ENCODE assay signal across 13 cellular contexts in the genomic region with DNA sequence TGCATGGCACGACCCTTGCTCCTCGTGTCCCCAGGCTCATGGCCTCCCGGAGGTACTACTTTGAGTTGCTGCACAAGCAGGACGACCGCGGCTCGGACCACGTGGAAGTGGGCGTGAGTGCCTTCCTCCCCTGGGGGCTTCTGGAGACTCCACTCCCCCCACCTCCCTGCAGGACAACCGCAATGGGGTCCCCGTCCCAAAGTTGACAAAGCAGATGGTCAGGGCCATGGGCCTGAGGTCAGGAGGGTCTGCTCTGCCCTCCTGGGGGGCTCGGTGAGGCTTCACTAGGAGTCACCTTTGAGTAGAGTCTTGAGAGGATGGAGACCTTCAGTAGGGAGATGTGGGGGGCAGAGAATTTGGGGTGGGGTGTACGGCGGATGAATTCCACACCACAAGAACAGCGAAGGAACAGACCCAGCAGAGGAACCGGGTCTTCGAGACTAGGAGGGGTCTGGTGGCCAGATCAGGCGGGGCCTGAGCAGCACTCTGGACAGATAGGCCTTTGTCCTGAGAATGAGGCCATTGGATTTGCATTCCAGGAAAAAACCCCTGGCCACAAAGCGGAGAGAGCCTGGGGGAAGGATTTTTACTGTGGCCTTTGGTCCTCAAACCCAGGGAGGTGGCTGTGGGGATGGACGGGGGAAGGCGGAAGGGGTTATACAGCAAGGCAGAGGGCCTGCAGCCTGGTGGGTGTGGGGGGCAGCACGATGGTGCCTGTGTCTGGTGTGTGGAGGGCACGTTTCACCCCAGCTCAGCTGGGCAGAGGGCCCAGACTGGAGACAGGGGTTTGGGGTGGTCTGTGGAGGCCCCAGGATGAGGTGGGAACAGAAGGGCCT. TPM values are rescaled to one million over a fixed set of nuclear protein-coding genes. Genes with fewer than 3 reads are reported as not detected.
DNase-seq lines count a peak whose midpoint lies in the region; ATAC-seq and TF ChIP-seq lines count a peak whose summit lies in the region.
"Had no signal": no experiment of that assay in that cellular context is flagged by ENCODE, and none has a peak within 500 bp of the region (broad histone marks: within the 10 kb centered on the region; RNA-seq: fewer than 3 reads in every experiment).

No MANE protein-coding gene starts in this region.

- H3K27me3 ChIP-seq in layer of hippocampus (ENCODE audit: control insufficient read depth, insufficient read depth, low read length), result no peaks in the 10 kb centered on the region

- peak overlapping the region; percentile 69 for H3K27ac Mint-ChIP-seq in activated CD8-positive, alpha-beta T cell treated with anti-CD3 and anti-CD28 coated beads, Interleukin-2, amount 10 ng/mL, durations not matched to agents 7 days and 5 days
- H3K27ac Mint-ChIP-seq in activated CD8-positive, alpha-beta T cell treated with anti-CD3 and anti-CD28 coated beads for 36 hours, result no peak overlapping the region
- peak overlapping the region; percentile 68 for H3K27ac Mint-ChIP-seq in stimulated activated effector memory CD8-positive, alpha-beta T cell treated with anti-CD3 and anti-CD28 coated beads, Interleukin-12 subunit alpha, Interleukin-12 subunit beta, amount 100 ng/mL, for 72 hours
- H3K27ac Mint-ChIP-seq in type B pancreatic cell, result no peak overlapping the region

- peak overlapping the region; percentile 93 for H3K27ac ChIP-seq in layer of hippocampus (ENCODE audit: low read depth, low read length)

- POLR2A ChIA-PET in activated CD8-positive, alpha-beta T cell treated with anti-CD3 and anti-CD28 coated beads, Interleukin-2, amount 10 ng/mL, durations not matched to agents 7 days and 5 days (lab: Charles Lee), result no interaction called here
- POLR2A ChIA-PET in activated CD8-positive, alpha-beta T cell treated with anti-CD3 and anti-CD28 coated beads for 36 hours (lab: Charles Lee), result no interaction called here

- H3K36me3 Mint-ChIP-seq in activated CD8-positive, alpha-beta T cell treated with anti-CD3 and anti-CD28 coated beads, Interleukin-2, amount 10 ng/mL, durations not matched to agents 7 days and 5 days (ENCODE audit: low read depth), result peaks cover 6% of the 10 kb centered on the region
- H3K36me3 Mint-ChIP-seq in activated CD8-positive, alpha-beta T cell treated with anti-CD3 and anti-CD28 coated beads for 36 hours (ENCODE audit: low read depth), result no peaks in the 10 kb centered on the region
- H3K36me3 Mint-ChIP-seq in stimulated activated effector memory CD8-positive, alpha-beta T cell treated with anti-CD3 and anti-CD28 coated beads, Interleukin-12 subunit alpha, Interleukin-12 subunit beta, amount 100 ng/mL, for 72 hours, result peaks cover 6% of the 10 kb centered on the region
- peaks cover 27% of the 10 kb centered on the region for H3K36me3 Mint-ChIP-seq in type B pancreatic cell

- H3K4me3 Mint-ChIP-seq in activated CD8-positive, alpha-beta T cell treated with anti-CD3 and anti-CD28 coated beads, Interleukin-2, amount 10 ng/mL, durations not matched to agents 7 days and 5 days, result no peak overlapping the region
- H3K4me3 Mint-ChIP-seq in activated CD8-positive, alpha-beta T cell treated with anti-CD3 and anti-CD28 coated beads for 36 hours, result no peak overlapping the region
- no peak overlapping the region for H3K4me3 Mint-ChIP-seq in stimulated activated effector memory CD8-positive, alpha-beta T cell treated with anti-CD3 and anti-CD28 coated beads, Interleukin-12 subunit alpha, Interleukin-12 subunit beta, amount 100 ng/mL, for 72 hours
- no peak overlapping the region for H3K4me3 Mint-ChIP-seq in type B pancreatic cell

- no peaks in the 10 kb centered on the region for H3K4me1 Mint-ChIP-seq in activated CD8-positive, alpha-beta T cell treated with anti-CD3 and anti-CD28 coated beads, Interleukin-2, amount 10 ng/mL, durations not matched to agents 7 days and 5 days (ENCODE audit: low read depth)
- H3K4me1 Mint-ChIP-seq in activated CD8-positive, alpha-beta T cell treated with anti-CD3 and anti-CD28 coated beads for 36 hours (ENCODE audit: low read depth), result no peaks in the 10 kb centered on the region
- H3K4me1 Mint-ChIP-seq in stimulated activated effector memory CD8-positive, alpha-beta T cell treated with anti-CD3 and anti-CD28 coated beads, Interleukin-12 subunit alpha, Interleukin-12 subunit beta, amount 100 ng/mL, for 72 hours, result peaks cover 10% of the 10 kb centered on the region
- no peaks in the 10 kb centered on the region for H3K4me1 Mint-ChIP-seq in type B pancreatic cell (ENCODE audit: unreplicated experiment)

- no peak for DNase-seq in activated CD8-positive, alpha-beta T cell treated with anti-CD3 and anti-CD28 coated beads, Interleukin-2, amount 10 ng/mL, durations not matched to agents 7 days and 5 days
- no peak for DNase-seq in activated CD8-positive, alpha-beta T cell treated with anti-CD3 and anti-CD28 coated beads for 36 hours
- peak in 36 of 56 donors; percentile 20 to 82 (median 54) for DNase-seq in amygdala (lab: John Stamatoyannopoulos, UW)
- no peak for DNase-seq in stimulated activated effector memory CD8-positive, alpha-beta T cell treated with anti-CD3 and anti-CD28 coated beads, Interleukin-12 subunit alpha, Interleukin-12 subunit beta, amount 100 ng/mL, for 72 hours (ENCODE audit: low spot score in 2 of 2)
- DNase-seq in type B pancreatic cell (ENCODE audit: extremely low spot score, unreplicated experiment), result no peak
- DNase-seq in NCI-H2171 (lab: John Stamatoyannopoulos, UW), result no peak
- DNase-seq: activated gamma-delta T cell treated with Interleukin-2 at 50 U/mL for 16 hours, KBM-7, NCI-H1417 treated with DMSO at 0.1 percent for 48 hours, PC-3 had no signal

- intact Hi-C loops in activated CD8-positive, alpha-beta T cell treated with anti-CD3 and anti-CD28 coated beads for 36 hours (cut with micrococcal nuclease), result no loop called here

- ATAC-seq in activated CD8-positive, alpha-beta T cell treated with anti-CD3 and anti-CD28 coated beads, Interleukin-2, amount 10 ng/mL, durations not matched to agents 7 days and 5 days, result no peak
- no peak for ATAC-seq in activated CD8-positive, alpha-beta T cell treated with anti-CD3 and anti-CD28 coated beads for 36 hours
- ATAC-seq in stimulated activated effector memory CD8-positive, alpha-beta T cell treated with anti-CD3 and anti-CD28 coated beads, Interleukin-12 subunit alpha, Interleukin-12 subunit beta, amount 100 ng/mL, for 72 hours, result no peak
- ATAC-seq in esophagus mucosa, result no peak
- ATAC-seq: PC-3 had no signal

- H3K27me3 Mint-ChIP-seq in activated CD8-positive, alpha-beta T cell treated with anti-CD3 and anti-CD28 coated beads, Interleukin-2, amount 10 ng/mL, durations not matched to agents 7 days and 5 days (ENCODE audit: low read depth), result peaks cover 15% of the 10 kb centered on the region
- H3K27me3 Mint-ChIP-seq in activated CD8-positive, alpha-beta T cell treated with anti-CD3 and anti-CD28 coated beads for 36 hours, result peaks cover 10% of the 10 kb centered on the region
- no peaks in the 10 kb centered on the region for H3K27me3 Mint-ChIP-seq in type B pancreatic cell

- CTCF ChIA-PET in activated CD8-positive, alpha-beta T cell treated with anti-CD3 and anti-CD28 coated beads, Interleukin-2, amount 10 ng/mL, durations not matched to agents 7 days and 5 days (lab: Charles Lee), result no interaction called here
- CTCF ChIA-PET in activated CD8-positive, alpha-beta T cell treated with anti-CD3 and anti-CD28 coated beads for 36 hours (lab: Charles Lee), result no interaction called here

- no peaks in the 10 kb centered on the region for H3K9me3 Mint-ChIP-seq in activated CD8-positive, alpha-beta T cell treated with anti-CD3 and anti-CD28 coated beads, Interleukin-2, amount 10 ng/mL, durations not matched to agents 7 days and 5 days (ENCODE audit: insufficient read depth)
- H3K9me3 Mint-ChIP-seq in activated CD8-positive, alpha-beta T cell treated with anti-CD3 and anti-CD28 coated beads for 36 hours, result peaks cover 1% of the 10 kb centered on the region
- H3K9me3 Mint-ChIP-seq in stimulated activated effector memory CD8-positive, alpha-beta T cell treated with anti-CD3 and anti-CD28 coated beads, Interleukin-12 subunit alpha, Interleukin-12 subunit beta, amount 100 ng/mL, for 72 hours, result no peaks in the 10 kb centered on the region
- no peaks in the 10 kb centered on the region for H3K9me3 Mint-ChIP-seq in type B pancreatic cell

- no peak for TF ChIP-seq CTCF in activated CD8-positive, alpha-beta T cell treated with anti-CD3 and anti-CD28 coated beads for 36 hours (IDR thresholded peaks at IDR 0.05)
- TF ChIP-seq CTCF in type B pancreatic cell (conservative IDR thresholded peaks at IDR 0.05), result no peak

RNA-seq across cellular contexts. Expression of a gene that starts 4.6 kb away (rescaled TPM):
- under 1 TPM; 0.26 to 0.52 TPM for total RNA-seq in activated CD8-positive, alpha-beta T cell treated with anti-CD3 and anti-CD28 coated beads, Interleukin-2, amount 10 ng/mL, durations not matched to agents 7 days and 5 days
- 1 to 10 TPM; 1.5 to 3.4 TPM for total RNA-seq in activated CD8-positive, alpha-beta T cell treated with anti-CD3 and anti-CD28 coated beads for 36 hours
- total RNA-seq in type B pancreatic cell (ENCODE audit: low replicate concordance), result 95.0 and 185 TPM in 2 replicates
- total RNA-seq in esophagus mucosa, result 0.32 TPM

RNA-seq across cellular contexts. Expression of a gene that starts 20.1 kb away (rescaled TPM):
- total RNA-seq in activated CD8-positive, alpha-beta T cell treated with anti-CD3 and anti-CD28 coated beads, Interleukin-2, amount 10 ng/mL, durations not matched to agents 7 days and 5 days, result under 1 TPM in 1 of 2 experiments, not detected in 1; 0.13 TPM
- under 1 TPM in 1 of 2 experiments, not detected in 1; 0.18 TPM for total RNA-seq in activated CD8-positive, alpha-beta T cell treated with anti-CD3 and anti-CD28 coated beads for 36 hours
- total RNA-seq in type B pancreatic cell (ENCODE audit: low replicate concordance) (51.6 and 156 TPM in 2 replicates), esophagus mucosa (359 TPM)
- total RNA-seq: A673 had no signal

RNA-seq across cellular contexts. Expression of a gene that starts 40.9 kb away (rescaled TPM):
- total RNA-seq in activated CD8-positive, alpha-beta T cell treated with anti-CD3 and anti-CD28 coated beads, Interleukin-2, amount 10 ng/mL, durations not matched to agents 7 days and 5 days, result 100 to 1,000 TPM; 160 to 168 TPM
- 10 to 100 TPM; 33.9 to 35.0 TPM for total RNA-seq in activated CD8-positive, alpha-beta T cell treated with anti-CD3 and anti-CD28 coated beads for 36 hours
- total RNA-seq in type B pancreatic cell (ENCODE audit: low replicate concordance) (36.2 and 44.0 TPM in 2 replicates), esophagus mucosa (15.4 TPM)

RNA-seq across cellular contexts. Expression of a gene that starts 53.3 kb away (rescaled TPM):
- total RNA-seq in activated CD8-positive, alpha-beta T cell treated with anti-CD3 and anti-CD28 coated beads, Interleukin-2, amount 10 ng/mL, durations not matched to agents 7 days and 5 days, result 100 to 1,000 TPM; 174 to 182 TPM
- 10 to 100 TPM; 52.8 to 58.0 TPM for total RNA-seq in activated CD8-positive, alpha-beta T cell treated with anti-CD3 and anti-CD28 coated beads for 36 hours
- total RNA-seq in type B pancreatic cell (ENCODE audit: low replicate concordance) (175 and 354 TPM in 2 replicates), esophagus mucosa (180 TPM)

Comparison
In these comparisons a context has a peak if more than half of its experiments do, and no peak if none do; other contexts are left out.
1. H3K27ac Mint-ChIP-seq: peak in activated CD8-positive, alpha-beta T cell treated with anti-CD3 and anti-CD28 coated beads, Interleukin-2, amount 10 ng/mL, durations not matched to agents 7 days and 5 days (single experiment) and stimulated activated effector memory CD8-positive, alpha-beta T cell treated with anti-CD3 and anti-CD28 coated beads, Interleukin-12 subunit alpha, Interleukin-12 subunit beta, amount 100 ng/mL, for 72 hours (single experiment); none in activated CD8-positive, alpha-beta T cell treated with anti-CD3 and anti-CD28 coated beads for 36 hours (single experiment) and type B pancreatic cell (single experiment).
2. DNase-seq: peak in amygdala (36 of 56); none in activated CD8-positive, alpha-beta T cell treated with anti-CD3 and anti-CD28 coated beads, Interleukin-2, amount 10 ng/mL, durations not matched to agents 7 days and 5 days (single experiment), activated CD8-positive, alpha-beta T cell treated with anti-CD3 and anti-CD28 coated beads for 36 hours (single experiment), stimulated activated effector memory CD8-positive, alpha-beta T cell treated with anti-CD3 and anti-CD28 coated beads, Interleukin-12 subunit alpha, Interleukin-12 subunit beta, amount 100 ng/mL, for 72 hours (0 of 2), type B pancreatic cell (single experiment) and NCI-H2171 (single experiment).
3. RNA of a gene that starts 4.6 kb away (total RNA-seq): 95.0 to 185 TPM in type B pancreatic cell; 1.5 to 3.4 TPM in activated CD8-positive, alpha-beta T cell treated with anti-CD3 and anti-CD28 coated beads for 36 hours, 0.26 to 0.52 TPM in activated CD8-positive, alpha-beta T cell treated with anti-CD3 and anti-CD28 coated beads, Interleukin-2, amount 10 ng/mL, durations not matched to agents 7 days and 5 days and 0.32 TPM in esophagus mucosa (single experiment); every median in the first group is over 10 times any median in the second.
4. RNA of a gene that starts 20.1 kb away (total RNA-seq): 359 TPM in esophagus mucosa (single experiment) and 51.6 to 156 TPM in type B pancreatic cell; 0.18 TPM in activated CD8-positive, alpha-beta T cell treated with anti-CD3 and anti-CD28 coated beads for 36 hours and 0.13 TPM in activated CD8-positive, alpha-beta T cell treated with anti-CD3 and anti-CD28 coated beads, Interleukin-2, amount 10 ng/mL, durations not matched to agents 7 days and 5 days; every median in the first group is over 10 times any median in the second.